Comparison of ENCODE assay signal across 8 cellular contexts in genomic region chr18:12657048-12657848, GRCh38. TPM values are rescaled to one million over a fixed set of nuclear protein-coding genes. Genes with fewer than 3 reads are reported as not detected.
DNase-seq lines count a peak whose midpoint lies in the region; ATAC-seq and TF ChIP-seq lines count a peak whose summit lies in the region.

No MANE protein-coding gene starts in this region.

- H3K4me3 ChIP-seq in HL-60 (replicated peaks; ENCODE audit: insufficient read depth, low read length) (peak overlapping the region; percentile 73), transverse colon (peak overlapping the region; percentile 62 to 72 (median 68))

- intact Hi-C loops in transverse colon (cut with DNase I; ENCODE audit: low total_unique reads), result no loop called here

- TF ChIP-seq CTCF in HL-60 (IDR thresholded peaks at IDR 0.05; ENCODE audit: insufficient read depth, low read length) (no peak), transverse colon (IDR thresholded peaks at IDR 0.05) (no peak)

- H3K4me1 Mint-ChIP-seq in activated CD8-positive, alpha-beta T cell treated with anti-CD3 and anti-CD28 coated beads, Interleukin-2, amount 10 ng/mL, durations not matched to agents 7 days and 5 days (ENCODE audit: low read depth), result peaks cover 21% of the 10 kb centered on the region

- CTCF ChIA-PET in activated CD8-positive, alpha-beta T cell treated with anti-CD3 and anti-CD28 coated beads, Interleukin-2, amount 10 ng/mL, durations not matched to agents 7 days and 5 days (lab: Charles Lee), result interaction anchor here (1.1 to 7.1 kb wide), 2 partner anchors 244 to 264 kb away, joined by 3 to 73 read pairs; no protein-coding TSS in a partner anchor

- H3K27me3 ChIP-seq in HL-60 (ENCODE audit: insufficient read depth, poor library complexity, severe bottlenecking) (peaks cover 37% of the 10 kb centered on the region), transverse colon (peaks cover 15% of the 10 kb centered on the region)

- no peak for TF ChIP-seq EP300 in transverse colon (IDR thresholded peaks at IDR 0.05; ENCODE audit: low read depth)

- H3K9me3 ChIP-seq in transverse colon, result no peaks in the 10 kb centered on the region

- H3K27ac ChIP-seq in HL-60 (replicated peaks) (no peak overlapping the region), transverse colon (peak overlapping the region; percentile 88 to 94 (median 93))

- POLR2A ChIA-PET in activated CD8-positive, alpha-beta T cell treated with anti-CD3 and anti-CD28 coated beads, Interleukin-2, amount 10 ng/mL, durations not matched to agents 7 days and 5 days (lab: Charles Lee), result no interaction called here

- no peaks in the 10 kb centered on the region for H3K9me3 Mint-ChIP-seq in activated CD8-positive, alpha-beta T cell treated with anti-CD3 and anti-CD28 coated beads, Interleukin-2, amount 10 ng/mL, durations not matched to agents 7 days and 5 days (ENCODE audit: insufficient read depth)

- peaks cover 4% of the 10 kb centered on the region for H3K36me3 Mint-ChIP-seq in activated CD8-positive, alpha-beta T cell treated with anti-CD3 and anti-CD28 coated beads, Interleukin-2, amount 10 ng/mL, durations not matched to agents 7 days and 5 days (ENCODE audit: low read depth)

- in situ Hi-C loops in transverse colon (cut with MboI; ENCODE audit: low pct_ligation_motif_present in 1 of 4, low pct_unique_long_range_greater_than_20kb in 1 of 4, low sequenced_read_pairs in 3 of 4), result loop anchor here in 1 of 4 donors (10.0 kb wide), 1 partner anchor 262 kb away; no protein-coding TSS in a partner anchor

- peak; percentile 23 for ATAC-seq in GM21360 (IDR thresholded peaks at IDR 0.05; ENCODE audit: unreplicated experiment)
- peak; percentile 65 for ATAC-seq in activated CD8-positive, alpha-beta T cell treated with anti-CD3 and anti-CD28 coated beads, Interleukin-2, amount 10 ng/mL, durations not matched to agents 7 days and 5 days
- ATAC-seq in esophagus mucosa, result peak; percentile 63
- no peak for ATAC-seq in HG03469 (IDR thresholded peaks at IDR 0.05; ENCODE audit: unreplicated experiment)

- peak; percentile 90 for DNase-seq in DMS53 (lab: John Stamatoyannopoulos, UW)
- DNase-seq in HL-60 (ENCODE audit: low read depth in 1 of 2, low spot score in 1 of 2), result no peak
- peak; percentile 27 for DNase-seq in activated CD8-positive, alpha-beta T cell treated with anti-CD3 and anti-CD28 coated beads, Interleukin-2, amount 10 ng/mL, durations not matched to agents 7 days and 5 days
- peak; percentile 58 for DNase-seq in myocyte (ENCODE audit: low read depth)
- DNase-seq in transverse colon, result peak; percentile 23

- H3K4me3 Mint-ChIP-seq in activated CD8-positive, alpha-beta T cell treated with anti-CD3 and anti-CD28 coated beads, Interleukin-2, amount 10 ng/mL, durations not matched to agents 7 days and 5 days, result peak overlapping the region; percentile 67

- H3K27ac Mint-ChIP-seq in activated CD8-positive, alpha-beta T cell treated with anti-CD3 and anti-CD28 coated beads, Interleukin-2, amount 10 ng/mL, durations not matched to agents 7 days and 5 days, result no peak overlapping the region

- TF ChIP-seq POLR2A in transverse colon (IDR thresholded peaks at IDR 0.05), result peak; percentile 20

- H3K36me3 ChIP-seq in transverse colon, result no peaks in the 10 kb centered on the region

- H3K4me1 ChIP-seq in transverse colon, result peaks cover 0 to 22% (median 12%) of the 10 kb centered on the region in 4 donors

- 1% methylated on average over 58 of the region's 108 CpGs; no CpG with 5 or more reads in 1 of the 2 donors for WGBS in transverse colon (ENCODE audit: low coverage in 1 of 2), 2 donors

- peaks cover 19% of the 10 kb centered on the region for H3K27me3 Mint-ChIP-seq in activated CD8-positive, alpha-beta T cell treated with anti-CD3 and anti-CD28 coated beads, Interleukin-2, amount 10 ng/mL, durations not matched to agents 7 days and 5 days (ENCODE audit: low read depth)

RNA-seq across cellular contexts. Expression of gene SPIRE1, which starts 0.7 kb away (rescaled TPM):
- 1 to 10 TPM; 2.5 to 2.7 TPM for total RNA-seq in activated CD8-positive, alpha-beta T cell treated with anti-CD3 and anti-CD28 coated beads, Interleukin-2, amount 10 ng/mL, durations not matched to agents 7 days and 5 days
- 15.6 TPM for total RNA-seq in esophagus mucosa
- 43.1 and 53.9 TPM in 2 replicates for total RNA-seq in myocyte
- polyA plus RNA-seq in myocyte (2012), result 48.5 TPM
- total RNA-seq in transverse colon, result 1 to 10 TPM; 6.0 to 7.8 (median 6.8) TPM

RNA-seq across cellular contexts. Expression of gene CEP76, which starts 45.3 kb away (rescaled TPM):
- total RNA-seq in activated CD8-positive, alpha-beta T cell treated with anti-CD3 and anti-CD28 coated beads, Interleukin-2, amount 10 ng/mL, durations not matched to agents 7 days and 5 days, result 10 to 100 TPM; 12.9 to 17.2 TPM
- 6.1 TPM for total RNA-seq in esophagus mucosa
- total RNA-seq in myocyte, result 5.8 and 9.7 TPM in 2 replicates
- polyA plus RNA-seq in myocyte (2012), result 3.3 TPM
- 10 to 100 TPM in 1 of 4 donors, 1 to 10 TPM in 3; 7.6 to 23.7 (median 9.0) TPM for total RNA-seq in transverse colon

RNA-seq across cellular contexts. Expression of gene PSMG2, which starts 45.6 kb away (rescaled TPM):
- 100 to 1,000 TPM; 104 to 108 TPM for total RNA-seq in activated CD8-positive, alpha-beta T cell treated with anti-CD3 and anti-CD28 coated beads, Interleukin-2, amount 10 ng/mL, durations not matched to agents 7 days and 5 days
- total RNA-seq in esophagus mucosa (61.4 TPM), myocyte (50.1 and 54.1 TPM in 2 replicates), transverse colon (10 to 100 TPM; 14.7 to 80.4 (median 55.0) TPM)
- polyA plus RNA-seq in myocyte (2012), result 41.9 TPM

Comparison
In these comparisons a context has a peak if more than half of its experiments do, and no peak if none do; other contexts are left out.
1. DNase-seq: peak in DMS53 (single experiment), activated CD8-positive, alpha-beta T cell treated with anti-CD3 and anti-CD28 coated beads, Interleukin-2, amount 10 ng/mL, durations not matched to agents 7 days and 5 days (single experiment), myocyte (single experiment) and transverse colon (single experiment); none in HL-60 (0 of 2).